20 cellular contexts compared by ENCODE assay signal in genomic region chr13:101346161-101346560, GRCh38.
"Had no signal": no experiment of that assay in that cellular context is flagged by ENCODE, and none has a peak within 500 bp of the region (broad histone marks: within the 10 kb centered on the region; RNA-seq: fewer than 3 reads in every experiment).

No MANE protein-coding gene starts in this region.

- H3K9ac ChIP-seq: parathyroid adenoma had no signal

- H3K4me3 ChIP-seq: dorsolateral prefrontal cortex, gastrocnemius medialis, lower lobe of right lung, right lobe of liver, stomach, thyroid gland, vagina had no signal

- FAIRE-seq: keratinocyte had no signal

- H3K4me1 Mint-ChIP-seq: stimulated activated effector memory CD8-positive, alpha-beta T cell treated with anti-CD3 and anti-CD28 coated beads, Interleukin-12 subunit alpha, Interleukin-12 subunit beta, amount 100 ng/mL, for 72 hours had no signal

- H3K4me3 Mint-ChIP-seq: natural killer cell treated with Interleukin-12 subunit alpha and Interleukin-12 subunit beta and Interleukin-15 and Interleukin-18, amount 100 ng/mL, for 72 hours; neural crest cell; stimulated activated effector memory CD8-positive, alpha-beta T cell treated with anti-CD3 and anti-CD28 coated beads, Interleukin-12 subunit alpha, Interleukin-12 subunit beta, amount 100 ng/mL, for 72 hours had no signal

- H3K9me3 ChIP-seq: gastrocnemius medialis, lower lobe of right lung, neutrophil, right lobe of liver, stomach, thyroid gland, vagina had no signal

- H3K36me3 Mint-ChIP-seq: natural killer cell treated with Interleukin-12 subunit alpha and Interleukin-12 subunit beta and Interleukin-15 and Interleukin-18, amount 100 ng/mL, for 72 hours; stimulated activated effector memory CD8-positive, alpha-beta T cell treated with anti-CD3 and anti-CD28 coated beads, Interleukin-12 subunit alpha, Interleukin-12 subunit beta, amount 100 ng/mL, for 72 hours had no signal

- DNase-seq: dorsolateral prefrontal cortex; effector CD4-positive, alpha-beta T cell; gastrocnemius medialis; head of caudate nucleus; left ventricle myocardium superior; lower lobe of right lung; right lobe of liver; stimulated activated CD4-positive, alpha-beta T cell treated with anti-CD3 and anti-CD28 coated beads, Interleukin-2, amount 100 ng/mL, for 24 hours; stimulated activated CD4-positive, alpha-beta T cell treated with anti-CD3 and anti-CD28 coated beads, Interleukin-4, amount 100 ng/mL, for 24 hours; stimulated activated naive CD4-positive, alpha-beta T cell treated with Interleukin-2 at 50 U/mL for 16 hours; stomach; thyroid gland had no signal

- H3K27me3 ChIP-seq: dorsolateral prefrontal cortex, gastrocnemius medialis, neutrophil, stomach, thyroid gland, vagina had no signal

- H3K79me2 ChIP-seq: parathyroid adenoma had no signal

- H3K27ac ChIP-seq: dorsolateral prefrontal cortex, gastrocnemius medialis, lower lobe of right lung, neutrophil, parathyroid adenoma, right lobe of liver, stomach, thyroid gland, vagina had no signal

- H3K27me3 Mint-ChIP-seq: natural killer cell treated with Interleukin-12 subunit alpha and Interleukin-12 subunit beta and Interleukin-15 and Interleukin-18, amount 100 ng/mL, for 72 hours; progenitor cell of endocrine pancreas had no signal

- H3K4me1 ChIP-seq: gastrocnemius medialis, lower lobe of right lung, parathyroid adenoma, right lobe of liver, stomach, thyroid gland, vagina had no signal

- ATAC-seq: gastrocnemius medialis; left ventricle myocardium superior; lower lobe of right lung; natural killer cell treated with Interleukin-12 subunit alpha and Interleukin-12 subunit beta and Interleukin-15 and Interleukin-18, amount 100 ng/mL, for 72 hours; right lobe of liver; stimulated activated effector memory CD8-positive, alpha-beta T cell treated with anti-CD3 and anti-CD28 coated beads, Interleukin-12 subunit alpha, Interleukin-12 subunit beta, amount 100 ng/mL, for 72 hours had no signal

- H3K36me3 ChIP-seq: gastrocnemius medialis, lower lobe of right lung, neutrophil, right lobe of liver, stomach, thyroid gland, vagina had no signal

- H3K27ac Mint-ChIP-seq: natural killer cell treated with Interleukin-12 subunit alpha and Interleukin-12 subunit beta and Interleukin-15 and Interleukin-18, amount 100 ng/mL, for 72 hours; progenitor cell of endocrine pancreas; stimulated activated effector memory CD8-positive, alpha-beta T cell treated with anti-CD3 and anti-CD28 coated beads, Interleukin-12 subunit alpha, Interleukin-12 subunit beta, amount 100 ng/mL, for 72 hours had no signal

- H2AFZ ChIP-seq: parathyroid adenoma had no signal
